1 cellular context compared by ENCODE assay signal in genomic region chr5:36657563-36657995, GRCh38.
A peak's percentile ranks its signal among the peaks of the same experiment; 100 is the strongest.
TF ChIP-seq lines count a peak whose summit lies in the region.

No MANE protein-coding gene starts in this region.

TF ChIP-seq in H1, 55 proteins besides CTCF, POLR2A, EP300 and RAD21:
- TF ChIP-seq CEBPB (IDR thresholded peaks at IDR 0.05; ENCODE audit: low read depth, low read length) (peak; percentile 93), GABPA (IDR thresholded peaks at IDR 0.05; ENCODE audit: borderline replicate concordance, insufficient read depth, low read length) (no peak)
